2 cellular contexts compared by ENCODE assay signal in the genomic region with DNA sequence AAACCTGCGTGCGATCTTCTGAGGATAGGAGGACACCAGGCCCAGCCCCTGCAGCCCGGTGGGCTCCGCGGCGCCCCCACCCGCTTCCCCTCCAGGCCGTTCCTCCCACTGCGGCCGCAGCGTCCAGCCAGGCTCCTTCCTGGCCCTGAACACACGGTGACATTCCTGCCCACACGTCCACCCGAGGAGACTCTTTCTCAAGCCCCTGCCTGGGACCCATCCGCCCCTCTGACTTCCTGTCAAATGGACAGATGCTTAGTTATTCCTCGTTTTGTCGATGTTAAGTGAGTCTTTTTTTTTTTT.
TF ChIP-seq lines count a peak whose summit lies in the region.

No MANE protein-coding gene starts in this region.

TF ChIP-seq in IMR-90, 13 proteins besides CTCF, POLR2A, EP300 and RAD21:
- TF ChIP-seq MAFK (IDR thresholded peaks at IDR 0.05; ENCODE audit: low read depth, low read length) (no peak), ELK1 (IDR thresholded peaks at IDR 0.05; ENCODE audit: borderline replicate concordance, low read depth, low read length) (no peak), FOS (IDR thresholded peaks at IDR 0.05; ENCODE audit: low read depth, low read length) (no peak), RCOR1 (IDR thresholded peaks at IDR 0.05; ENCODE audit: insufficient replicate concordance, low read length) (no peak)
TF ChIP-seq in IMR-90: peak in this region for 0.

TF ChIP-seq in endothelial cell of umbilical vein, 7 proteins besides CTCF, POLR2A, EP300 and RAD21:
- TF ChIP-seq, protein P1, sequence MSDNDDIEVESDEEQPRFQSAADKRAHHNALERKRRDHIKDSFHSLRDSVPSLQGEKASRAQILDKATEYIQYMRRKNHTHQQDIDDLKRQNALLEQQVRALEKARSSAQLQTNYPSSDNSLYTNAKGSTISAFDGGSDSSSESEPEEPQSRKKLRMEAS (IDR thresholded peaks at IDR 0.05; ENCODE audit: insufficient read depth, insufficient read length): no peak
- TF ChIP-seq POLR2AphosphoS5 (IDR thresholded peaks at IDR 0.05; ENCODE audit: insufficient read depth, low read depth, low read length): no peak
- no peak for TF ChIP-seq GATA2 (IDR thresholded peaks at IDR 0.05; ENCODE audit: insufficient read depth, insufficient read length, low read depth, low read length)
- TF ChIP-seq EZH2 (IDR thresholded peaks at IDR 0.05; ENCODE audit: borderline replicate concordance, low read depth, low read length, severe bottlenecking): no peak
- no peak for TF ChIP-seq MYC (IDR thresholded peaks at IDR 0.05; ENCODE audit: low read depth, low read length)
- TF ChIP-seq JUN (IDR thresholded peaks at IDR 0.05; ENCODE audit: borderline replicate concordance, insufficient read depth, insufficient read length, low read depth): no peak
- TF ChIP-seq FOS (IDR thresholded peaks at IDR 0.05; ENCODE audit: borderline replicate concordance, insufficient read depth, low read length): no peak
